Comparison of ENCODE assay signal across 28 cellular contexts in genomic region chr13:80877209-80877943, GRCh38.
"Had no signal": no experiment of that assay in that cellular context is flagged by ENCODE, and none has a peak within 500 bp of the region (broad histone marks: within the 10 kb centered on the region; RNA-seq: fewer than 3 reads in every experiment).

No MANE protein-coding gene starts in this region.

- H3K27me3 Mint-ChIP-seq: activated CD4-positive, alpha-beta memory T cell treated with anti-CD3 and anti-CD28 coated beads for 36 hours; activated naive CD8-positive, alpha-beta T cell treated with anti-CD3 and anti-CD28 coated beads for 36 hours had no signal

- H2AFZ ChIP-seq: PC-9 had no signal

- H3K27ac ChIP-seq: brain microvascular endothelial cell, PC-9, RWPE1 had no signal

- H3K9me3 Mint-ChIP-seq: activated naive CD8-positive, alpha-beta T cell treated with anti-CD3 and anti-CD28 coated beads for 36 hours; WTC11 had no signal

- H3K36me3 Mint-ChIP-seq: activated CD4-positive, alpha-beta memory T cell treated with anti-CD3 and anti-CD28 coated beads for 36 hours; activated naive CD8-positive, alpha-beta T cell treated with anti-CD3 and anti-CD28 coated beads for 36 hours; WTC11 had no signal

- FAIRE-seq: RCC 7860 had no signal

- H3K27ac Mint-ChIP-seq: activated CD4-positive, alpha-beta memory T cell treated with anti-CD3 and anti-CD28 coated beads for 36 hours; activated naive CD8-positive, alpha-beta T cell treated with anti-CD3 and anti-CD28 coated beads for 36 hours; WTC11 had no signal

- H3K4me3 Mint-ChIP-seq: activated CD4-positive, alpha-beta memory T cell treated with anti-CD3 and anti-CD28 coated beads for 36 hours; activated naive CD8-positive, alpha-beta T cell treated with anti-CD3 and anti-CD28 coated beads for 36 hours; WTC11 had no signal

- H3K4me2 ChIP-seq: PC-9 had no signal

- H3K4me3 ChIP-seq: PC-9 had no signal

- DNase-seq: activated CD4-positive, alpha-beta memory T cell treated with anti-CD3 and anti-CD28 coated beads for 36 hours; activated CD4-positive, alpha-beta T cell treated with anti-CD3 and anti-CD28 coated beads for 4 hours; activated CD4-positive, alpha-beta T cell treated with anti-CD3 and anti-CD28 coated beads, Interleukin-2, amount 50 U/mL, for 1 hour; activated CD8-positive, alpha-beta memory T cell treated with anti-CD3 and anti-CD28 coated beads, Interleukin-2, amount 50 U/mL, for 4 hours; activated effector memory CD4-positive, alpha-beta T cell treated with Interleukin-2 at 50 U/mL for 16 hours; activated naive CD4-positive, alpha-beta T cell treated with anti-CD3 and anti-CD28 coated beads, Interleukin-2, amount 50 U/mL, for 16 hours; activated naive CD8-positive, alpha-beta T cell treated with anti-CD3 and anti-CD28 coated beads for 36 hours; activated T-cell treated with anti-CD3 and anti-CD28 coated beads for 4 hours; activated T-cell treated with anti-CD3 and anti-CD28 coated beads, Interleukin-2, amount 50 U/mL, for 48 hours; amniotic stem cell; aorta; brain microvascular endothelial cell; central memory CD4-positive, alpha-beta T cell; NCI-H1105; NCI-H1417 treated with DMSO at 0.1 percent for 48 hours; NCI-H187 treated with DMSO at 0.1 percent for 48 hours; NCI-H2081 treated with DMSO at 0.1 percent for 48 hours; NCI-H510A; NCI-H526; NCI-H748 treated with DMSO at 0.1 percent for 48 hours; PC-9; SIG-M5; T1000 had no signal

- H3K27me3 ChIP-seq: brain microvascular endothelial cell had no signal

- ATAC-seq: activated CD4-positive, CD25-positive, alpha-beta regulatory T cell treated with anti-CD3 and anti-CD28 coated beads, Interleukin-2, amount 50 U/mL, for 24 hours; Right ventricle myocardium inferior; WTC11 had no signal

- H3K36me3 ChIP-seq: brain microvascular endothelial cell had no signal

- H3K4me1 Mint-ChIP-seq: activated naive CD8-positive, alpha-beta T cell treated with anti-CD3 and anti-CD28 coated beads for 36 hours had no signal
